In genomic region chr19:19356901-19357566, GRCh38 we compare ENCODE assay signal across 2 cellular contexts.
TF ChIP-seq lines count a peak whose summit lies in the region.

No MANE protein-coding gene starts in this region.

TF ChIP-seq in HEK293, 187 proteins besides CTCF, POLR2A, EP300 and RAD21:
- TF ChIP-seq ZNF830 (tag by site-specific recombination; IDR thresholded peaks at IDR 0.05; ENCODE audit: low read depth) (no peak), HOXA7 (CRISPR knock-in tag; IDR thresholded peaks at IDR 0.05; ENCODE audit: borderline replicate concordance) (no peak), ELK4 (IDR thresholded peaks at IDR 0.05; ENCODE audit: borderline replicate concordance, low read depth, low read length) (no peak), ZNF600 (tag by site-specific recombination; IDR thresholded peaks at IDR 0.05) (0 out of 2 replicates have a peak, but pooled peaks have one; percentile 26)

TF ChIP-seq in GM12891, 5 proteins besides CTCF, POLR2A, EP300 and RAD21:
- TF ChIP-seq POU2F2 (IDR thresholded peaks at IDR 0.05; ENCODE audit: low read depth, low read length) (no peak), SPI1 (IDR thresholded peaks at IDR 0.05; ENCODE audit: low read depth, low read length) (no peak)
